ENCODE assay signal across 3 cellular contexts in genomic region chr10:49412571-49412970, GRCh38. TPM values are rescaled to one million over a fixed set of nuclear protein-coding genes. Genes with fewer than 3 reads are reported as not detected.
"Had no signal": no experiment of that assay in that cellular context is flagged by ENCODE, and none has a peak within 500 bp of the region (broad histone marks: within the 10 kb centered on the region; RNA-seq: fewer than 3 reads in every experiment).

No MANE protein-coding gene starts in this region.

- ATAC-seq: GM12878 had no signal

- H3K4me3 ChIP-seq: GM12878 had no signal

- DNase-seq: GDM1, GF-D8 had no signal

RNA-seq across cellular contexts. Expression of gene DRGX, which starts 16.7 kb away (rescaled TPM):
- total RNA-seq: GM12878 had no signal
- polyA plus RNA-seq: GM12878 had no signal
